1 cellular context compared by ENCODE assay signal in the genomic region with DNA sequence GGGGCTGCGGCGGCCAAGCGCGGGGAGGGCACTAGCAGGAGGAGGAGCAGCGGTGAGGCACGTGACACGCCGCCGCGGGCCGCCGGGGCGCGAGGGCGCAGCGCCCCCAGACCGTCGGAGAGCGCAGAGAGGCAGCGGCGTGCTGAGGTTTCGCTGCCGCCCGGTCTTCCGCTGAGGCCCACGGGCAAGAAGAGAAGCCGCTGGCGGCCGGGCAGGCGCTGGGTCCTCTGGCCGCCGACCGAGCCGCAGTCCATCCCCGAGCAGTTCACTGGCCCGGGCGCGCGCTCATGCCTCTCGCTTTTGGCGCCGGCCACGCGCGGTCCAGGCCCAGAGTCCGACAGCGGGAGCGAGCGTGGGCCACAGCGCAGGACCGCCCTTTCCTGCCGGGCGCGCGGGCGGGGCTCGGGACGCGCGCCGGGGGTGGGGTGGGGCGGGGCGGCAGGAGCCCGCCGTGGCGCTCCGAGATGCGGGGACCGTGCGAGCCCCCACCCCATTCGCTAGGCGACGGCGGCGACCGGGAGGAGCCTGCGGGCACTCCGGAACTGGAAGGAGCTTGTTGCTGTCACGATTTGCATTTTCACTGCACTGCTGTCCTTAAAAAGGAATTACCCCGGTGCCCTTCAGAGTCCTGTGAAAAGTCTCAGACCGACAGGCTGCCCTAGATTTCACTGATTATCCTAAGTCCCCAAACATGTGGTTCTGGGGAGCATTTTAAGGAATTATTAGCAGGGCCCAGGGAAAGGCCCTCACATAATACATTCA.
A peak's percentile ranks its signal among the peaks of the same experiment; 100 is the strongest.
TF ChIP-seq lines count a peak whose summit lies in the region.

MCUR1 (minus strand) TSS at position 382 of the 762 bp plus-strand sequence; CDS start at position 254, 128 bp downstream.

TF ChIP-seq in K562, 482 proteins besides CTCF, POLR2A, EP300 and RAD21 (continued from another document and continues in another):
- TF ChIP-seq ZNF316 (IDR thresholded peaks at IDR 0.05) (0 out of 2 replicates have a peak, but pooled peaks have one; percentile 13), KLF16 (IDR thresholded peaks at IDR 0.05) (no peak), STAT5A (IDR thresholded peaks at IDR 0.05; ENCODE audit: borderline replicate concordance, low read length) (no peak), FOXP1 (CRISPR knock-in tag; IDR thresholded peaks at IDR 0.05) (peak; percentile 79; the same call in 1 of the 2 replicates), FOXO4 (CRISPR knock-in tag; IDR thresholded peaks at IDR 0.05) (0 out of 2 replicates have a peak, but pooled peaks have one; percentile 46), DIDO1 (tag; IDR thresholded peaks at IDR 0.05; ENCODE audit: low read depth) (no peak), TAF9B (IDR thresholded peaks at IDR 0.05; ENCODE audit: partially characterized antibody) (peak; percentile 45), TFAP4 (CRISPR knock-in tag; IDR thresholded peaks at IDR 0.05; ENCODE audit: borderline replicate concordance) (peak; percentile 26; the same call in 1 of the 2 replicates), KHSRP (IDR thresholded peaks at IDR 0.05) (no peak), ZBED1 (IDR thresholded peaks at IDR 0.05) (no peak), ZNF75A (CRISPR knock-in tag; IDR thresholded peaks at IDR 0.05) (0 out of 2 replicates have a peak, but pooled peaks have one; percentile 18), HDAC8 (tag; IDR thresholded peaks at IDR 0.05) (peak; percentile 84), HBP1 (CRISPR knock-in tag; IDR thresholded peaks at IDR 0.05) (0 out of 2 replicates have a peak, but pooled peaks have one; percentile 24), GATAD2A (IDR thresholded peaks at IDR 0.05) (peak; percentile 93), ELF1 (tag; IDR thresholded peaks at IDR 0.05) (peak; percentile 72), ESRRB (CRISPR knock-in tag; IDR thresholded peaks at IDR 0.05; ENCODE audit: borderline replicate concordance) (no peak), ZNF184 (CRISPR knock-in tag; IDR thresholded peaks at IDR 0.05) (no peak), TBP (optimal IDR thresholded peaks at IDR 0.05; ENCODE audit: low read depth, low read length) (peak; percentile 72), DPF2 (IDR thresholded peaks at IDR 0.05) (0 out of 2 replicates have a peak, but pooled peaks have one; percentile 28), RBM22 (IDR thresholded peaks at IDR 0.05; ENCODE audit: low read depth, low read length, poor library complexity, severe bottlenecking) (peak; percentile 64), KAT2B (IDR thresholded peaks at IDR 0.05; ENCODE audit: low read depth, low read length) (no peak), L3MBTL2 (IDR thresholded peaks at IDR 0.05) (peak; percentile 99), RB1 (IDR thresholded peaks at IDR 0.05; ENCODE audit: low read depth) (peak; percentile 92), GMEB1 (CRISPR knock-in tag; IDR thresholded peaks at IDR 0.05) (peak; percentile 78), ZNF764 (CRISPR knock-in tag; IDR thresholded peaks at IDR 0.05; ENCODE audit: low read depth) (0 out of 2 replicates have a peak, but pooled peaks have one; percentile 41), NONO (IDR thresholded peaks at IDR 0.05; ENCODE audit: low read depth in 2 of 2, low read length in 1 of 2) (peak; percentile 86 to 94), KAT7 (CRISPR knock-in tag; IDR thresholded peaks at IDR 0.05; ENCODE audit: borderline replicate concordance) (peak; percentile 95), YBX1 (IDR thresholded peaks at IDR 0.05) (no peak), NKRF (IDR thresholded peaks at IDR 0.05; ENCODE audit: borderline replicate concordance) (no peak), GABPB1 (CRISPR knock-in tag; IDR thresholded peaks at IDR 0.05) (peak; percentile 78), EWSR1 (IDR thresholded peaks at IDR 0.05; ENCODE audit: borderline replicate concordance, low read depth, partially characterized antibody) (no peak), ZNF354B (CRISPR knock-in tag; IDR thresholded peaks at IDR 0.05) (no peak), TCF3 (CRISPR knock-in tag; IDR thresholded peaks at IDR 0.05) (0 out of 2 replicates have a peak, but pooled peaks have one; percentile 43), CHD2 (IDR thresholded peaks at IDR 0.05; ENCODE audit: low read depth, low read length) (0 out of 2 replicates have a peak, but pooled peaks have one; percentile 16), SMAD1 (IDR thresholded peaks at IDR 0.05; ENCODE audit: low read depth, low read length, partially characterized antibody) (peak; percentile 55), ZNF217 (CRISPR knock-in tag; IDR thresholded peaks at IDR 0.05) (no peak), SMC3 (conservative IDR thresholded peaks at IDR 0.05; ENCODE audit: insufficient read depth, low read depth, low read length) (0 out of 2 replicates have a peak, but pooled peaks have one; percentile 5), ZNF263 (CRISPR knock-in tag; IDR thresholded peaks at IDR 0.05; ENCODE audit: borderline replicate concordance) (peak; percentile 53; the same call in 1 of the 2 replicates), FIP1L1 (IDR thresholded peaks at IDR 0.05; ENCODE audit: low read depth, low read length, poor library complexity, severe bottlenecking) (peak; percentile 83)
- TF ChIP-seq, protein P1, sequence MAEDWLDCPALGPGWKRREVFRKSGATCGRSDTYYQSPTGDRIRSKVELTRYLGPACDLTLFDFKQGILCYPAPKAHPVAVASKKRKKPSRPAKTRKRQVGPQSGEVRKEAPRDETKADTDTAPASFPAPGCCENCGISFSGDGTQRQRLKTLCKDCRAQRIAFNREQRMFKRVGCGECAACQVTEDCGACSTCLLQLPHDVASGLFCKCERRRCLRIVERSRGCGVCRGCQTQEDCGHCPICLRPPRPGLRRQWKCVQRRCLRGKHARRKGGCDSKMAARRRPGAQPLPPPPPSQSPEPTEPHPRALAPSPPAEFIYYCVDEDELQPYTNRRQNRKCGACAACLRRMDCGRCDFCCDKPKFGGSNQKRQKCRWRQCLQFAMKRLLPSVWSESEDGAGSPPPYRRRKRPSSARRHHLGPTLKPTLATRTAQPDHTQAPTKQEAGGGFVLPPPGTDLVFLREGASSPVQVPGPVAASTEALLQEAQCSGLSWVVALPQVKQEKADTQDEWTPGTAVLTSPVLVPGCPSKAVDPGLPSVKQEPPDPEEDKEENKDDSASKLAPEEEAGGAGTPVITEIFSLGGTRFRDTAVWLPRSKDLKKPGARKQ (CRISPR knock-in tag; IDR thresholded peaks at IDR 0.05): no peak
- TF ChIP-seq, protein P2, sequence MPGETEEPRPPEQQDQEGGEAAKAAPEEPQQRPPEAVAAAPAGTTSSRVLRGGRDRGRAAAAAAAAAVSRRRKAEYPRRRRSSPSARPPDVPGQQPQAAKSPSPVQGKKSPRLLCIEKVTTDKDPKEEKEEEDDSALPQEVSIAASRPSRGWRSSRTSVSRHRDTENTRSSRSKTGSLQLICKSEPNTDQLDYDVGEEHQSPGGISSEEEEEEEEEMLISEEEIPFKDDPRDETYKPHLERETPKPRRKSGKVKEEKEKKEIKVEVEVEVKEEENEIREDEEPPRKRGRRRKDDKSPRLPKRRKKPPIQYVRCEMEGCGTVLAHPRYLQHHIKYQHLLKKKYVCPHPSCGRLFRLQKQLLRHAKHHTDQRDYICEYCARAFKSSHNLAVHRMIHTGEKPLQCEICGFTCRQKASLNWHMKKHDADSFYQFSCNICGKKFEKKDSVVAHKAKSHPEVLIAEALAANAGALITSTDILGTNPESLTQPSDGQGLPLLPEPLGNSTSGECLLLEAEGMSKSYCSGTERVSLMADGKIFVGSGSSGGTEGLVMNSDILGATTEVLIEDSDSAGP (CRISPR knock-in tag; IDR thresholded peaks at IDR 0.05): no peak
- TF ChIP-seq, protein P3, sequence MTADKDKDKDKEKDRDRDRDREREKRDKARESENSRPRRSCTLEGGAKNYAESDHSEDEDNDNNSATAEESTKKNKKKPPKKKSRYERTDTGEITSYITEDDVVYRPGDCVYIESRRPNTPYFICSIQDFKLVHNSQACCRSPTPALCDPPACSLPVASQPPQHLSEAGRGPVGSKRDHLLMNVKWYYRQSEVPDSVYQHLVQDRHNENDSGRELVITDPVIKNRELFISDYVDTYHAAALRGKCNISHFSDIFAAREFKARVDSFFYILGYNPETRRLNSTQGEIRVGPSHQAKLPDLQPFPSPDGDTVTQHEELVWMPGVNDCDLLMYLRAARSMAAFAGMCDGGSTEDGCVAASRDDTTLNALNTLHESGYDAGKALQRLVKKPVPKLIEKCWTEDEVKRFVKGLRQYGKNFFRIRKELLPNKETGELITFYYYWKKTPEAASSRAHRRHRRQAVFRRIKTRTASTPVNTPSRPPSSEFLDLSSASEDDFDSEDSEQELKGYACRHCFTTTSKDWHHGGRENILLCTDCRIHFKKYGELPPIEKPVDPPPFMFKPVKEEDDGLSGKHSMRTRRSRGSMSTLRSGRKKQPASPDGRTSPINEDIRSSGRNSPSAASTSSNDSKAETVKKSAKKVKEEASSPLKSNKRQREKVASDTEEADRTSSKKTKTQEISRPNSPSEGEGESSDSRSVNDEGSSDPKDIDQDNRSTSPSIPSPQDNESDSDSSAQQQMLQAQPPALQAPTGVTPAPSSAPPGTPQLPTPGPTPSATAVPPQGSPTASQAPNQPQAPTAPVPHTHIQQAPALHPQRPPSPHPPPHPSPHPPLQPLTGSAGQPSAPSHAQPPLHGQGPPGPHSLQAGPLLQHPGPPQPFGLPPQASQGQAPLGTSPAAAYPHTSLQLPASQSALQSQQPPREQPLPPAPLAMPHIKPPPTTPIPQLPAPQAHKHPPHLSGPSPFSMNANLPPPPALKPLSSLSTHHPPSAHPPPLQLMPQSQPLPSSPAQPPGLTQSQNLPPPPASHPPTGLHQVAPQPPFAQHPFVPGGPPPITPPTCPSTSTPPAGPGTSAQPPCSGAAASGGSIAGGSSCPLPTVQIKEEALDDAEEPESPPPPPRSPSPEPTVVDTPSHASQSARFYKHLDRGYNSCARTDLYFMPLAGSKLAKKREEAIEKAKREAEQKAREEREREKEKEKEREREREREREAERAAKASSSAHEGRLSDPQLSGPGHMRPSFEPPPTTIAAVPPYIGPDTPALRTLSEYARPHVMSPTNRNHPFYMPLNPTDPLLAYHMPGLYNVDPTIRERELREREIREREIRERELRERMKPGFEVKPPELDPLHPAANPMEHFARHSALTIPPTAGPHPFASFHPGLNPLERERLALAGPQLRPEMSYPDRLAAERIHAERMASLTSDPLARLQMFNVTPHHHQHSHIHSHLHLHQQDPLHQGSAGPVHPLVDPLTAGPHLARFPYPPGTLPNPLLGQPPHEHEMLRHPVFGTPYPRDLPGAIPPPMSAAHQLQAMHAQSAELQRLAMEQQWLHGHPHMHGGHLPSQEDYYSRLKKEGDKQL (CRISPR knock-in tag; IDR thresholded peaks at IDR 0.05; ENCODE audit: borderline replicate concordance): no peak
- TF ChIP-seq, protein P4, sequence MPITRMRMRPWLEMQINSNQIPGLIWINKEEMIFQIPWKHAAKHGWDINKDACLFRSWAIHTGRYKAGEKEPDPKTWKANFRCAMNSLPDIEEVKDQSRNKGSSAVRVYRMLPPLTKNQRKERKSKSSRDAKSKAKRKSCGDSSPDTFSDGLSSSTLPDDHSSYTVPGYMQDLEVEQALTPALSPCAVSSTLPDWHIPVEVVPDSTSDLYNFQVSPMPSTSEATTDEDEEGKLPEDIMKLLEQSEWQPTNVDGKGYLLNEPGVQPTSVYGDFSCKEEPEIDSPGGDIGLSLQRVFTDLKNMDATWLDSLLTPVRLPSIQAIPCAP (CRISPR knock-in tag; IDR thresholded peaks at IDR 0.05; ENCODE audit: borderline replicate concordance): no peak
